8 cellular contexts compared by ENCODE assay signal in the genomic region with DNA sequence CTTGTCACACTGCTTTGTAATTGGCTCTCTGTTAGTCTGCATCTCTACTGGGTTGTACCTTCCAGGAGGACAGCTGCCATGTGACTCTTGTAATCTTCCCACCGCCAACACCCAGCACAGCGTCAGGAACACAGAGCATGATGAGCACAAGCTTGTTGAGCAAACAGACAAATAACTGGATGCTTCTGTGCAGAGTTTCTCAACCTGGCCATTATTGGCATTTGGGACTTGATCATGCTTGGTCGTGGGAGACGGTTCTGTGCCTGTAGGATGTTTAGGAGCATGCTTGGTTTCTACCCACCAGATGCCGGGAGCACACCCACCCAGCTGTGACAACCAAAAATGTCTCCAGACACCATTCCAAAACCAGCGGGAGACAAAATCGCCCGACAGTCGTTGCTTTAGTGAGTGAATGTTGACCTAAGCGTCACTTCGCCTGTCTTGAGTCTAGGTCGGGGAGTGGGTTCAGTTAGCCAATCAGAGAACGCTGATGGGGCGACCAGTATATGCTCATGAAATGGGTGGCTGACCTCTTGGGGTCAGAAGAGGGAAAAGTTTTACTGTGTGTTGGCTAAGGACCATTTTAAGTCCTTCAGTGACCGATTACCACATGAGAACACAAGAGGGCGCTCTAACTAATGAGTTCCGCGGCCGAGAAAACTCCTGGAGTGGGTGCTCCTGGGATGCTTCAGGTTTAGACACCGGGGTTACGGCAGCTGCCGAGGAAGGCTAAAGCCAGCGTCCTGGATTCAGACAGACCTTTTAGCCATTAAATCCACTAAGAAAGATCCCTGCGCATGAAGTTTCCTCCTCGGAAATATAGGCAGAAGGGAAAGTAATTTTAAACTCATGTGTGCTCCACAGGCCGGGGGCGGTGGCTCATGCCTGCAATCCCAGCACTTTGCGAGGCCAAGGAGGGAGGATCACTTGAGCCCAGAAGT. TPM values are rescaled to one million over a fixed set of nuclear protein-coding genes. Genes with fewer than 3 reads are reported as not detected.
A peak's percentile ranks its signal among the peaks of the same experiment; 100 is the strongest.
DNase-seq lines count a peak whose midpoint lies in the region; ATAC-seq and TF ChIP-seq lines count a peak whose summit lies in the region.

No MANE protein-coding gene starts in this region.

- H3K9me3 Mint-ChIP-seq in memory B cell, result no peaks in the 10 kb centered on the region

- peak overlapping the region; percentile 70 for H3K4me3 Mint-ChIP-seq in memory B cell

- H3K36me3 ChIP-seq in BJ (ENCODE audit: control insufficient read depth, insufficient read depth, low read length), result no peaks in the 10 kb centered on the region

- CTCF ChIA-PET in BJ (lab: Yijun Ruan, JAX), result interaction anchor here (0.6 to 22.4 kb wide), 28 partner anchors 8 to 1350 kb away, joined by 3 to 481 read pairs (median 4); no protein-coding TSS in a partner anchor

- no peak overlapping the region for H3K27ac Mint-ChIP-seq in memory B cell

- H3K27me3 Mint-ChIP-seq in memory B cell, result peaks cover 2% of the 10 kb centered on the region

- DNase-seq in BJ (ENCODE audit: low read depth) (no peak), HFF-Myc (ENCODE audit: extremely low read depth, low read depth) (peak; percentile 65), NCI-H526 treated with DMSO at 0.1 percent for 48 hours (lab: John Stamatoyannopoulos, UW) (peak; percentile 62), dorsolateral prefrontal cortex (peak in 8 of 10 donors; percentile 24 to 71 (median 59)), memory B cell (ENCODE audit: low spot score in 2 of 2) (peak; percentile 56 to 57)
- DNase-seq in activated CD4-positive, alpha-beta T cell treated with anti-CD3 and anti-CD28 coated beads, Interleukin-2, amount 50 U/mL, for 1 hour, result peak; percentile 44
- peak; percentile 22 to 24 for DNase-seq in stimulated activated CD8-positive, alpha-beta memory T cell treated with anti-CD3 and anti-CD28 coated beads, Interleukin-2, amount 100 ng/mL, for 1 hour (ENCODE audit: low read depth in 2 of 2)

- peak; percentile 78 for TF ChIP-seq CTCF in BJ (IDR thresholded peaks at IDR 0.05; ENCODE audit: insufficient read depth, low read depth, low read length)
- TF ChIP-seq CTCF in HFF-Myc (IDR thresholded peaks at IDR 0.05; ENCODE audit: low read depth, low read length, missing control alignments), result peak; percentile 73
- peak; percentile 58 to 92 (median 80) for TF ChIP-seq CTCF in dorsolateral prefrontal cortex (IDR thresholded peaks at IDR 0.05 in 54 of 56, conservative IDR thresholded peaks at IDR 0.05 in 2 of 56; ENCODE audit: low read depth in 1 of 56, partially characterized antibody in 56 of 56)

- peaks cover 6% of the 10 kb centered on the region for H3K36me3 Mint-ChIP-seq in memory B cell

- no peak overlapping the region for H3K4me3 ChIP-seq in BJ (ENCODE audit: low read depth, low read length)
- no peak overlapping the region for H3K4me3 ChIP-seq in HFF-Myc (replicated peaks; ENCODE audit: low read depth, low read length)
- peak overlapping the region in 29 of 59 donors; percentile 4 to 53 (median 29) for H3K4me3 ChIP-seq in dorsolateral prefrontal cortex

- peaks cover 4% of the 10 kb centered on the region for H3K27me3 ChIP-seq in BJ (ENCODE audit: control insufficient read depth, insufficient read depth, low read length)
- H3K27me3 ChIP-seq in dorsolateral prefrontal cortex, result no peaks in the 10 kb centered on the region

- no peak overlapping the region for H3K27ac ChIP-seq in dorsolateral prefrontal cortex

- H3K4me1 Mint-ChIP-seq in memory B cell, result peaks cover 35% of the 10 kb centered on the region

- ATAC-seq in memory B cell (ENCODE audit: low read depth) (peak; percentile 39), HG02970 (IDR thresholded peaks at IDR 0.05; ENCODE audit: low FRiP score, unreplicated experiment) (no peak)

- POLR2A ChIA-PET in BJ (lab: Charles Lee), result no interaction called here

- intact Hi-C loops in dorsolateral prefrontal cortex (cut with DNase I), result loop anchor here in 1 of 2 donors (5.0 kb wide), 1 partner anchor 96 kb away; no protein-coding TSS in a partner anchor

RNA-seq across cellular contexts. Expression of a gene that starts 57.8 kb away (rescaled TPM):
- polyA plus RNA-seq in BJ (2011; rRNA removed), result 35.0 and 39.9 TPM in 2 replicates
- 21.3 and 28.1 TPM in 2 replicates for polyA minus RNA-seq in BJ (2011; rRNA and poly(A)+ RNA removed)
- 100 to 1,000 TPM in 2 of 120 experiments, 10 to 100 TPM in 118; 59.9 to 107 (median 79.7) TPM for total RNA-seq in dorsolateral prefrontal cortex
